2 cellular contexts compared by ENCODE assay signal in genomic region chr7:119936876-119937275, GRCh38.
TF ChIP-seq lines count a peak whose summit lies in the region.

No MANE protein-coding gene starts in this region.

TF ChIP-seq in IMR-90, 13 proteins besides CTCF, POLR2A, EP300 and RAD21 (continued from another document):
- TF ChIP-seq USF2 (IDR thresholded peaks at IDR 0.05; ENCODE audit: low read depth, low read length) (no peak), CEBPB (IDR thresholded peaks at IDR 0.05; ENCODE audit: low read depth, low read length) (no peak), SMC3 (IDR thresholded peaks at IDR 0.05; ENCODE audit: low read depth, low read length) (no peak), MXI1 (IDR thresholded peaks at IDR 0.05; ENCODE audit: borderline replicate concordance, low read depth, low read length) (no peak), RFX5 (IDR thresholded peaks at IDR 0.05; ENCODE audit: low read depth, low read length) (no peak), MAZ (IDR thresholded peaks at IDR 0.05; ENCODE audit: borderline replicate concordance, low read depth, low read length) (no peak), ELK1 (IDR thresholded peaks at IDR 0.05; ENCODE audit: borderline replicate concordance, low read depth, low read length) (no peak), RCOR1 (IDR thresholded peaks at IDR 0.05; ENCODE audit: insufficient replicate concordance, low read length) (no peak), FOS (IDR thresholded peaks at IDR 0.05; ENCODE audit: low read depth, low read length) (no peak)

TF ChIP-seq in WTC11, 78 proteins besides CTCF, POLR2A, EP300 and RAD21 (continued from another document):
- TF ChIP-seq ERG (CRISPR knock-in tag; IDR thresholded peaks at IDR 0.05), result no peak
- no peak for TF ChIP-seq GTF2I (CRISPR knock-in tag; conservative IDR thresholded peaks at IDR 0.05)
- no peak for TF ChIP-seq E2F1 (CRISPR knock-in tag; IDR thresholded peaks at IDR 0.05)
- TF ChIP-seq ELF4 (CRISPR knock-in tag; IDR thresholded peaks at IDR 0.05; ENCODE audit: low read depth), result no peak
- TF ChIP-seq CBFB (CRISPR knock-in tag; IDR thresholded peaks at IDR 0.05; ENCODE audit: low read depth), result no peak
- no peak for TF ChIP-seq MLX (CRISPR knock-in tag; IDR thresholded peaks at IDR 0.05)
- TF ChIP-seq SP1 (CRISPR knock-in tag; conservative IDR thresholded peaks at IDR 0.05), result no peak
- TF ChIP-seq PREB (CRISPR knock-in tag; IDR thresholded peaks at IDR 0.05; ENCODE audit: borderline replicate concordance), result no peak
- no peak for TF ChIP-seq ZNF138 (CRISPR knock-in tag; conservative IDR thresholded peaks at IDR 0.05)
- TF ChIP-seq ZNF671 (CRISPR knock-in tag; IDR thresholded peaks at IDR 0.05), result no peak
- no peak for TF ChIP-seq SMAD4 (CRISPR knock-in tag; IDR thresholded peaks at IDR 0.05)
- TF ChIP-seq RELA (CRISPR knock-in tag; IDR thresholded peaks at IDR 0.05; ENCODE audit: borderline replicate concordance), result no peak
- no peak for TF ChIP-seq ZNF512 (CRISPR knock-in tag; IDR thresholded peaks at IDR 0.05; ENCODE audit: borderline replicate concordance)
- no peak for TF ChIP-seq FOXP1 (CRISPR knock-in tag; IDR thresholded peaks at IDR 0.05; ENCODE audit: borderline replicate concordance)
- no peak for TF ChIP-seq ESRRA (CRISPR knock-in tag; IDR thresholded peaks at IDR 0.05; ENCODE audit: borderline replicate concordance)
